28 cellular contexts compared by ENCODE assay signal in the genomic region with DNA sequence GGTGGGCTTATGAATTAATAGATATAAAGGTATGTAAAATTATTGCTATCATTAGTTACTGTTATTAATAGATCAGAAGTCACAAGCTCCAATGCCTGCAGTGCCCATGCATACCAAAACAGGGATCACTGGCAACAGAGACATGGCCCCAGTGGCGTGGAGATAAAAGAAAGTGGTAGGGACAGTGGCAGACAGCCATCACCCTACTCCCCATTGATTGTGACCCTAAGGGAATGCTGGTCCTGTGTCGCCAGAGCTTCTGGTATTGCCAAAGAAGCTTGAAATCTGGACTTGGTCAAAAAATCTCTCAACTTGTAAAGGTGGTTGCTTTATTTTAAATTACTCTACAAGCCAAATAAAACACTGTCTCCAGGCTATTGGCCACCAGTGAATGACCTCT.
"Had no signal": no experiment of that assay in that cellular context is flagged by ENCODE, and none has a peak within 500 bp of the region (broad histone marks: within the 10 kb centered on the region; RNA-seq: fewer than 3 reads in every experiment).

No MANE protein-coding gene starts in this region.

- FAIRE-seq: keratinocyte, small intestine, urothelium cell line had no signal

- ATAC-seq: natural killer cell; stimulated activated effector memory CD8-positive, alpha-beta T cell treated with anti-CD3 and anti-CD28 coated beads, Interleukin-12 subunit alpha, Interleukin-12 subunit beta, amount 100 ng/mL, for 72 hours; upper lobe of right lung had no signal

- H3K9me3 Mint-ChIP-seq: stimulated activated naive CD8-positive, alpha-beta T cell treated with anti-CD3 and anti-CD28 coated beads, Interleukin-15, Interleukin-2, amounts not matched to agents 100 ng/mL and 50 ng/mL, for 24 hours had no signal

- H3K4me3 ChIP-seq: lung, neural progenitor cell, psoas muscle, sigmoid colon, spleen, suprapubic skin, thoracic aorta, tibial artery, upper lobe of right lung had no signal

- H3K4me1 ChIP-seq: neural progenitor cell, parathyroid adenoma, sigmoid colon, spleen, suprapubic skin, tibial artery, upper lobe of right lung had no signal

- H3K36me3 ChIP-seq: neural progenitor cell, neutrophil, sigmoid colon, suprapubic skin, thoracic aorta, upper lobe of right lung had no signal

- DNase-seq: hippocampal formation; kidney glomerular epithelial cell; left colon; mesendoderm; naive B cell; natural killer cell; nephron progenitor cell; occipital lobe; psoas muscle; sigmoid colon; small intestine; spleen; stimulated activated CD4-positive, alpha-beta T cell treated with anti-CD3 and anti-CD28 coated beads, Interleukin-4, amount 100 ng/mL, for 24 hours; stimulated activated naive CD4-positive, alpha-beta T cell; tibial artery; trophoblast cell; upper lobe of right lung had no signal

- H3K4me2 ChIP-seq: neural progenitor cell had no signal

- H3K79me2 ChIP-seq: parathyroid adenoma had no signal

- H3K9ac ChIP-seq: neural progenitor cell, parathyroid adenoma had no signal

- H3K27me3 ChIP-seq: neural progenitor cell, neutrophil, sigmoid colon, spleen, suprapubic skin, tibial artery, upper lobe of right lung had no signal

- H3K4me1 Mint-ChIP-seq: mesothelial cell of epicardium; naive B cell; natural killer cell; nephron progenitor cell; neural progenitor cell; stimulated activated effector memory CD8-positive, alpha-beta T cell treated with anti-CD3 and anti-CD28 coated beads, Interleukin-12 subunit alpha, Interleukin-12 subunit beta, amount 100 ng/mL, for 72 hours had no signal

- H3K27ac ChIP-seq: neural progenitor cell, neutrophil, parathyroid adenoma, psoas muscle, sigmoid colon, spleen, suprapubic skin, thoracic aorta, tibial artery, upper lobe of right lung had no signal

- H3K4me3 Mint-ChIP-seq: mesothelial cell of epicardium; naive B cell; natural killer cell; nephron progenitor cell; neural progenitor cell; stimulated activated effector memory CD8-positive, alpha-beta T cell treated with anti-CD3 and anti-CD28 coated beads, Interleukin-12 subunit alpha, Interleukin-12 subunit beta, amount 100 ng/mL, for 72 hours; stimulated activated naive CD8-positive, alpha-beta T cell treated with anti-CD3 and anti-CD28 coated beads, Interleukin-15, Interleukin-2, amounts not matched to agents 100 ng/mL and 50 ng/mL, for 24 hours had no signal

- H3K27ac Mint-ChIP-seq: mesothelial cell of epicardium; naive B cell; natural killer cell; nephron progenitor cell; neural progenitor cell; stimulated activated effector memory CD8-positive, alpha-beta T cell treated with anti-CD3 and anti-CD28 coated beads, Interleukin-12 subunit alpha, Interleukin-12 subunit beta, amount 100 ng/mL, for 72 hours; stimulated activated naive CD8-positive, alpha-beta T cell treated with anti-CD3 and anti-CD28 coated beads, Interleukin-15, Interleukin-2, amounts not matched to agents 100 ng/mL and 50 ng/mL, for 24 hours had no signal

- H3K36me3 Mint-ChIP-seq: natural killer cell had no signal

- H3K27me3 Mint-ChIP-seq: naive B cell; stimulated activated naive CD8-positive, alpha-beta T cell treated with anti-CD3 and anti-CD28 coated beads, Interleukin-15, Interleukin-2, amounts not matched to agents 100 ng/mL and 50 ng/mL, for 24 hours had no signal

- H2AFZ ChIP-seq: neural progenitor cell, parathyroid adenoma had no signal

- H3K9me3 ChIP-seq: neutrophil, suprapubic skin, tibial artery, upper lobe of right lung had no signal
